Comparison of ENCODE assay signal across 1 cellular context in the genomic region with DNA sequence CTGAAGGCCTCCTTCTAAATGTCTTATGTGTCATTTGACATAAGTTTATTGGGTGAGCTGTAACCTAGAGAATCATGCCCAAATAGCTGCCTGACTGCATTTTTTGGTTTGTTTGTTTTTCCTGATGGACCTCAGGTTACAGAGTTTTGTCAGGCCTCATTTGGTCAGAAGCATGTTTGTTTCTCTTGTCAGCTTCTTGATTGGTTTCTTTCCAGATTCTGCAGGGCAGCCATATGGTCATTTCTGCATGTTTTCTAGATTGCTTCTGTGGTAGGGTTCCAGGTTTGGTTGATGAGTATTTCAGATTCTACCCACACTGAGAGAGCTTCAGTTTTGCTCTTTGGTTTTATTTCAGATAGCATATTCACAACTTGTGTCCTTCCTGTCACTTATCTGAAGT.
TF ChIP-seq lines count a peak whose summit lies in the region.

No MANE protein-coding gene starts in this region.

TF ChIP-seq in GM12878, 131 proteins besides CTCF, POLR2A, EP300 and RAD21 (continued from another document):
- TF ChIP-seq PRDM15 (CRISPR knock-in tag; IDR thresholded peaks at IDR 0.05) = no peak
- no peak for TF ChIP-seq TARDBP (IDR thresholded peaks at IDR 0.05; ENCODE audit: borderline replicate concordance)
- TF ChIP-seq GABPA (IDR thresholded peaks at IDR 0.05; ENCODE audit: low read depth) = no peak
- no peak for TF ChIP-seq YBX1 (IDR thresholded peaks at IDR 0.05)
- TF ChIP-seq ASH2L (IDR thresholded peaks at IDR 0.05; ENCODE audit: borderline replicate concordance, low read depth) = no peak
- no peak for TF ChIP-seq ZBTB11 (CRISPR knock-in tag; IDR thresholded peaks at IDR 0.05)
- TF ChIP-seq BCL11A (IDR thresholded peaks at IDR 0.05; ENCODE audit: low read depth, low read length) = no peak
- no peak for TF ChIP-seq HDAC2 (IDR thresholded peaks at IDR 0.05)
- TF ChIP-seq KLF5 (IDR thresholded peaks at IDR 0.05; ENCODE audit: partially characterized antibody) = no peak
- TF ChIP-seq, protein P1, sequence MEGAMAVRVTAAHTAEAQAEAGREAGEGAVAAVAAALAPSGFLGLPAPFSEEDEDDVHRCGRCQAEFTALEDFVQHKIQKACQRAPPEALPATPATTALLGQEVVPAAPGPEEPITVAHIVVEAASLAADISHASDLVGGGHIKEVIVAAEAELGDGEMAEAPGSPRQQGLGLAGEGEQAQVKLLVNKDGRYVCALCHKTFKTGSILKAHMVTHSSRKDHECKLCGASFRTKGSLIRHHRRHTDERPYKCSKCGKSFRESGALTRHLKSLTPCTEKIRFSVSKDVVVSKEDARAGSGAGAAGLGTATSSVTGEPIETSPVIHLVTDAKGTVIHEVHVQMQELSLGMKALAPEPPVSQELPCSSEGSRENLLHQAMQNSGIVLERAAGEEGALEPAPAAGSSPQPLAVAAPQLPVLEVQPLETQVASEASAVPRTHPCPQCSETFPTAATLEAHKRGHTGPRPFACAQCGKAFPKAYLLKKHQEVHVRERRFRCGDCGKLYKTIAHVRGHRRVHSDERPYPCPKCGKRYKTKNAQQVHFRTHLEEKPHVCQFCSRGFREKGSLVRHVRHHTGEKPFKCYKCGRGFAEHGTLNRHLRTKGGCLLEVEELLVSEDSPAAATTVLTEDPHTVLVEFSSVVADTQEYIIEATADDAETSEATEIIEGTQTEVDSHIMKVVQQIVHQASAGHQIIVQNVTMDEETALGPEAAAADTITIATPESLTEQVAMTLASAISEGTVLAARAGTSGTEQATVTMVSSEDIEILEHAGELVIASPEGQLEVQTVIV (IDR thresholded peaks at IDR 0.05; ENCODE audit: borderline replicate concordance, partially characterized antibody) = no peak
